9 cellular contexts compared by ENCODE assay signal in the genomic region with DNA sequence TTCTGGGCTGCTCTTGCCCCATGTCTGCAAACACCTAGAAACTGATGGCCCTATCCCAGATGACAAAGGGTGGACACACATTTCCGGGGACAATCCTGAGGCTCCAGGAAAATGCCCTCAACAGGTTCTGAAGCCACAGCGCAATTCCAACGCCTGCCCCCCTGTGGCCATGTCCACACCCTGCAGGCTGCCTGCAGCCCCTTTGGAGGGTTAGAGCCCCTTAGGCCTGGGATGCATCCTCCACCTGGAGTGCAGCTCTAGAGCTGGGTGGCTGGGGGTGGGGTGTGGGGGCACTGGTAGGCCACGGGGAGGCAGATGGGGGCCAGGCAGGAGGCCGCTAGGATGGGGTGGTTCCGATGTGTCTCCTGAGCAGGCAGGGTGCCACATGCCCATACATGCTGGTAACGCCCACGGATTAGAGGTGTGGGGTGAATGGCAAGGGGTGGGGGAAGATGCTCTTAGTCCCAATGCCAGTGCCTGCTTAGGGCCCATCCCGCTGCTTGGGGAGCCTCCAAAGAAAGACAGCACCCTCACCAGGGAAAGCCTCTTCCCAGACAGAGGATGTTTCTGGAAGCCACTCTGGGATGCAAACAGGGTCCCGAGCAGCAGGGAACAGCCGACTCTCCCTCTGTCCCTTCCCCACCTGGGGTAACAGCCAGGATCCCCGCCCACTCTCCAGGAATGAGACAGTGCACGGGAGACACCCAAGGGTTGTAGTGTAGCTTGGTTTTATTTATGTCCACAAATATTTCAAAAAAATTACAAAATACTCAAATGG. TPM values are rescaled to one million over a fixed set of nuclear protein-coding genes. Genes with fewer than 3 reads are reported as not detected.
DNase-seq lines count a peak whose midpoint lies in the region; FAIRE-seq and TF ChIP-seq lines count a peak whose summit lies in the region.
"Had no signal": no experiment of that assay in that cellular context is flagged by ENCODE, and none has a peak within 500 bp of the region (broad histone marks: within the 10 kb centered on the region; RNA-seq: fewer than 3 reads in every experiment).

No MANE protein-coding gene starts in this region.

- peaks cover 38% of the 10 kb centered on the region for H3K27me3 Mint-ChIP-seq in endothelial cell (ENCODE audit: unreplicated experiment)
- H3K27me3 Mint-ChIP-seq in progenitor cell of endocrine pancreas = no peaks in the 10 kb centered on the region

- H3K9me3 Mint-ChIP-seq in endothelial cell (ENCODE audit: unreplicated experiment) = no peaks in the 10 kb centered on the region
- no peaks in the 10 kb centered on the region for H3K9me3 Mint-ChIP-seq in progenitor cell of endocrine pancreas (ENCODE audit: low read depth)

- peaks cover 24% of the 10 kb centered on the region for H3K4me1 Mint-ChIP-seq in endothelial cell (ENCODE audit: unreplicated experiment)
- H3K4me1 Mint-ChIP-seq in progenitor cell of endocrine pancreas (ENCODE audit: low read depth) = peaks cover 12% of the 10 kb centered on the region

- H3K27ac Mint-ChIP-seq in endothelial cell (ENCODE audit: unreplicated experiment) = peak overlapping the region; percentile 95
- H3K27ac Mint-ChIP-seq in progenitor cell of endocrine pancreas = peak overlapping the region; percentile 86

- H3K4me3 Mint-ChIP-seq in endothelial cell (ENCODE audit: unreplicated experiment) (peak overlapping the region; percentile 37), progenitor cell of endocrine pancreas (ENCODE audit: low read depth) (no peak overlapping the region)

- peak; percentile 57 for TF ChIP-seq CTCF in GM10266 (IDR thresholded peaks at IDR 0.05; ENCODE audit: control insufficient read depth, insufficient read depth, low read depth, missing control alignments)
- TF ChIP-seq CTCF in endothelial cell (IDR thresholded peaks at IDR 0.05; ENCODE audit: unreplicated experiment) = peak; percentile 65
- peak; percentile 70 for TF ChIP-seq CTCF in progenitor cell of endocrine pancreas (IDR thresholded peaks at IDR 0.05; ENCODE audit: unreplicated experiment)

- peaks cover 30% of the 10 kb centered on the region for H3K36me3 Mint-ChIP-seq in endothelial cell (ENCODE audit: low read depth, unreplicated experiment)
- peaks cover 17% of the 10 kb centered on the region for H3K36me3 Mint-ChIP-seq in progenitor cell of endocrine pancreas (ENCODE audit: insufficient read depth)

- no peak for FAIRE-seq in RCC 7860 (lab: Jason Lieb, UNC)

- no peak for DNase-seq in GM10266 (ENCODE audit: extremely low spot score)
- DNase-seq in NCI-H510A treated with DMSO at 0.1 percent for 48 hours (lab: John Stamatoyannopoulos, UW) = peak; percentile 31
- peak; percentile 62 for DNase-seq in endothelial cell (ENCODE audit: low spot score)
- DNase-seq in progenitor cell of endocrine pancreas (ENCODE audit: low spot score, unreplicated experiment) = peak; percentile 43
- DNase-seq in epidermal melanocyte (ENCODE audit: insufficient read length, low spot score) = no peak
- no peak for DNase-seq in mesenteric fat pad (ENCODE audit: low spot score)
- DNase-seq in RCC 7860 (ENCODE audit: low spot score) = no peak
- no peak for DNase-seq in NK-92 (lab: John Stamatoyannopoulos, UW; ENCODE audit: unreplicated experiment)
- DNase-seq: left cardiac atrium had no signal

RNA-seq across cellular contexts. Expression of a gene that starts 34.0 kb away (rescaled TPM):
- total RNA-seq in endothelial cell (ENCODE audit: unreplicated experiment) (0.62 TPM), progenitor cell of endocrine pancreas (0.60 and 0.86 TPM in 2 replicates), mesenteric fat pad (2.0 TPM)

Comparison
In these comparisons a context has a peak if more than half of its experiments do, and no peak if none do; other contexts are left out.
1. DNase-seq: peak in NCI-H510A treated with DMSO at 0.1 percent for 48 hours (single experiment), endothelial cell (single experiment) and progenitor cell of endocrine pancreas (single experiment); none in GM10266 (single experiment), epidermal melanocyte (single experiment), mesenteric fat pad (single experiment), RCC 7860 (single experiment) and NK-92 (single experiment).
2. Peak in every context shown above with its lines, with median percentiles within 50 percentile points of each other: CTCF ChIP-seq.